In the genomic region with DNA sequence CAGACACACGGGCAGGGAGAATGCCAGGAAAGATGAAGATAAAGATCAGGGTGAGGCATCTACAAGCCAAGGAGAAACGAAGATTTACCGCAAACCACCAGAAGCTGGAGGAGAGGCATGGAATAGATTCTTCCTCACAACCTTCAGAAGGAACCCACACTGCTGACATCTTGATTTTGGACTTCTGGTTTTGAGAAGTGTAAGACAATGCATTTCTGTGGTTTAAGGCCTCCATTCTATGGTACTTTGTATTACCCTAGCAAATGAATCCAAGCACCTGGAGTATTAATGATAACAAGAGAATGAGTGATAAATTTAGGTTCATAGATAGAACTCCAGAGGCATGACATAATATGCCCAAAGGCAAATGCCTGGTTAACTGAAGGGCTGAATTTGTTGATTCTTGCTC, we compare ENCODE assay signal across 23 cellular contexts. TPM values are rescaled to one million over a fixed set of nuclear protein-coding genes. Genes with fewer than 3 reads are reported as not detected.
DNase-seq lines count a peak whose midpoint lies in the region; ATAC-seq, FAIRE-seq and TF ChIP-seq lines count a peak whose summit lies in the region.
"Had no signal": no experiment of that assay in that cellular context is flagged by ENCODE, and none has a peak within 500 bp of the region (broad histone marks: within the 10 kb centered on the region; RNA-seq: fewer than 3 reads in every experiment).

No MANE protein-coding gene starts in this region.

- H2BK120ac ChIP-seq in trophoblast cell (ENCODE audit: insufficient read depth, low read length, poor library complexity): no peak overlapping the region

- in situ Hi-C loops in gastrocnemius medialis (cut with MboI; ENCODE audit: low sequenced_read_pairs in 4 of 4): no loop called here

- no peak for TF ChIP-seq POLR2A in gastrocnemius medialis (IDR thresholded peaks at IDR 0.05)

- peaks cover under 1% of the 10 kb centered on the region for H3K79me1 ChIP-seq in trophoblast cell (ENCODE audit: low read length)

- no peak overlapping the region for H4K91ac ChIP-seq in trophoblast cell (ENCODE audit: low read depth, low read length)

- no peak overlapping the region for H2BK5ac ChIP-seq in trophoblast cell (ENCODE audit: low read depth, low read length, poor library complexity)

- no peak overlapping the region for H4K8ac ChIP-seq in trophoblast cell (ENCODE audit: low read depth, low read length)

- H3K4me1 ChIP-seq in trophoblast cell (ENCODE audit: control insufficient read depth in 1 of 2, insufficient read depth in 2 of 2, low read length in 2 of 2) (peaks cover 0 to 1% of the 10 kb centered on the region in 2 experiments), gastrocnemius medialis (no peaks in the 10 kb centered on the region)
- H3K4me1 ChIP-seq: BE2C had no signal

- intact Hi-C loops in posterior vena cava (cut with DNase I) (loop anchor here in 1 of 2 donors (10.0 kb wide), 1 partner anchor 467 kb away; no protein-coding TSS in a partner anchor), gastrocnemius medialis (cut with DNase I; ENCODE audit: low total_unique reads) (no loop called here)

- WGBS in trophoblast cell (ENCODE audit: extremely low coverage, insufficient coverage, insufficient read length): no CpG with 5 or more reads among the region's 3 CpGs

- no peak overlapping the region for H3K18ac ChIP-seq in trophoblast cell (ENCODE audit: low read length)

- no peak overlapping the region for H3K4me2 ChIP-seq in trophoblast cell (ENCODE audit: low read length)

- no peak overlapping the region for H3K23ac ChIP-seq in trophoblast cell (ENCODE audit: low read length)

- H2AFZ ChIP-seq in trophoblast cell (ENCODE audit: insufficient read depth, low read length, poor library complexity): no peak overlapping the region
- H2AFZ ChIP-seq: GM23248 had no signal

- TF ChIP-seq CTCF in bronchial epithelial cell (IDR thresholded peaks at IDR 0.05; ENCODE audit: insufficient read depth, low read length, severe bottlenecking) (no peak), gastrocnemius medialis (IDR thresholded peaks at IDR 0.05 in 4 of 5, conservative IDR thresholded peaks at IDR 0.05 in 1 of 5) (no peak)

- no peak overlapping the region for H4K12ac ChIP-seq in trophoblast cell (ENCODE audit: low read depth, low read length)

- H3K4ac ChIP-seq in trophoblast cell (ENCODE audit: low read depth, low read length): no peak overlapping the region

- DNase-seq in M059J (ENCODE audit: low read depth) (peak; percentile 52), RPMI7951 (ENCODE audit: low read depth) (peak; percentile 87), bronchial epithelial cell (ENCODE audit: low read depth) (peak; percentile 71), trophoblast cell (peak; percentile 84 to 97), posterior vena cava (ENCODE audit: low spot score) (no peak), NOMO-1 treated with dmso at 0.1 percent for 144 hours (lab: John Stamatoyannopoulos, UW; ENCODE audit: unreplicated experiment) (no peak), gastrocnemius medialis (no peak)
- DNase-seq in stimulated activated CD4-positive, alpha-beta T cell treated with anti-CD3 and anti-CD28 coated beads, Interleukin-1b, Interleukin-23, amount 100 ng/mL, for 48 hours: no peak
- DNase-seq: ACHN; BE2C; C1 segment of cervical spinal cord; CD4-positive, CD25-positive, alpha-beta regulatory T cell; CD8-positive, alpha-beta memory T cell; COR-L47; DMS 273 treated with DMSO at 0.1 percent for 48 hours; DMS53; DND-41; EL; GM23248; HCEC 1CT had no signal

- no peak overlapping the region for H3K9ac ChIP-seq in trophoblast cell (ENCODE audit: low read length)
- H3K9ac ChIP-seq: GM23248 had no signal

- H2AK5ac ChIP-seq in trophoblast cell (ENCODE audit: low read length): no peak overlapping the region

- no peak overlapping the region for H3K27ac ChIP-seq in trophoblast cell (ENCODE audit: low read depth, low read length)
- no peak overlapping the region for H3K27ac ChIP-seq in gastrocnemius medialis
- H3K27ac ChIP-seq: GM23248 had no signal

- H3K9me3 ChIP-seq in trophoblast cell (ENCODE audit: insufficient read depth, low read depth, low read length) (no peaks in the 10 kb centered on the region), gastrocnemius medialis (no peaks in the 10 kb centered on the region)
- H3K9me3 ChIP-seq: BE2C had no signal

- H3K14ac ChIP-seq in trophoblast cell (ENCODE audit: low read length): no peak overlapping the region

- FAIRE-seq in bronchial epithelial cell (lab: Jason Lieb, UNC): peak; percentile 83
- FAIRE-seq: A204.1, GM12878, H54 had no signal

- H3K4me3 ChIP-seq in bronchial epithelial cell (ENCODE audit: low read depth, low read length) (no peak overlapping the region), trophoblast cell (ENCODE audit: low read depth, low read length) (no peak overlapping the region), gastrocnemius medialis (no peak overlapping the region)
- H3K4me3 ChIP-seq: GM12878, GM23248 had no signal

- H3K27me3 ChIP-seq in bronchial epithelial cell (ENCODE audit: control insufficient read depth, insufficient read depth, low read length) (no peaks in the 10 kb centered on the region), trophoblast cell (ENCODE audit: insufficient read depth, low read length) (no peaks in the 10 kb centered on the region), gastrocnemius medialis (no peaks in the 10 kb centered on the region)
- H3K27me3 ChIP-seq: BE2C had no signal

- no peak overlapping the region for H2BK12ac ChIP-seq in trophoblast cell (ENCODE audit: low read length)

- no peak for ATAC-seq in gastrocnemius medialis

- H3K36me3 ChIP-seq in bronchial epithelial cell (ENCODE audit: control insufficient read depth, insufficient read depth, low read length) (no peaks in the 10 kb centered on the region), trophoblast cell (ENCODE audit: control insufficient read depth in 1 of 2, insufficient read depth in 2 of 2, low read length in 2 of 2) (no peaks in the 10 kb centered on the region), gastrocnemius medialis (no peaks in the 10 kb centered on the region)
- H3K36me3 ChIP-seq: BE2C had no signal

- H3K79me2 ChIP-seq in trophoblast cell (ENCODE audit: control insufficient read depth, insufficient read depth, low read length, poor library complexity): no peaks in the 10 kb centered on the region

RNA-seq across cellular contexts. Expression of a gene that starts 11.8 kb away (rescaled TPM):
- total RNA-seq in M059J (2014; rRNA removed; shearing (Covaris generic)): 610 and 990 TPM in 2 replicates
- total RNA-seq in RPMI7951 (2014; rRNA removed; shearing (Covaris generic)): 3,411 and 3,699 TPM in 2 replicates
- 53.8 and 83.2 TPM in 2 replicates for total RNA-seq in bronchial epithelial cell
- polyA plus RNA-seq in trophoblast cell (2013): 3,568 and 4,026 TPM in 2 replicates
- total RNA-seq in posterior vena cava: 1,000 to 10,000 TPM; 2,588 to 3,239 TPM
- total RNA-seq in gastrocnemius medialis: 100 to 1,000 TPM in 1 of 4 donors, 10 to 100 TPM in 3; 24.8 to 341 (median 58.6) TPM

Comparison
In these comparisons a context has a peak if more than half of its experiments do, and no peak if none do; other contexts are left out.
1. DNase-seq: peak in M059J (single experiment), RPMI7951 (single experiment), bronchial epithelial cell (single experiment) and trophoblast cell (2 of 2); none in posterior vena cava (single experiment), stimulated activated CD4-positive, alpha-beta T cell treated with anti-CD3 and anti-CD28 coated beads, Interleukin-1b, Interleukin-23, amount 100 ng/mL, for 48 hours (single experiment), NOMO-1 treated with dmso at 0.1 percent for 144 hours (single experiment) and gastrocnemius medialis (0 of 2).